Comparison of ENCODE assay signal across 9 cellular contexts in genomic region chr14:22900088-22900799, GRCh38. TPM values are rescaled to one million over a fixed set of nuclear protein-coding genes. Genes with fewer than 3 reads are reported as not detected.
A peak's percentile ranks its signal among the peaks of the same experiment; 100 is the strongest.
DNase-seq lines count a peak whose midpoint lies in the region; ATAC-seq and TF ChIP-seq lines count a peak whose summit lies in the region.
"Had no signal": no experiment of that assay in that cellular context is flagged by ENCODE, and none has a peak within 500 bp of the region (broad histone marks: within the 10 kb centered on the region; RNA-seq: fewer than 3 reads in every experiment).

No MANE protein-coding gene starts in this region.

- POLR2A ChIA-PET in PC-3 (lab: Charles Lee; ENCODE audit: unreplicated experiment): interaction anchor here (0.5 to 0.7 kb wide), 2 partner anchors 16 to 1525 kb away, joined by 5 to 6 read pairs; no protein-coding TSS in a partner anchor

- DNase-seq in activated CD8-positive, alpha-beta memory T cell treated with anti-CD3 and anti-CD28 coated beads, Interleukin-2, amount 10 ng/mL, durations not matched to agents 7 days and 5 days: peak; percentile 71
- no peak for DNase-seq in activated CD8-positive, alpha-beta memory T cell treated with anti-CD3 and anti-CD28 coated beads for 24 hours
- DNase-seq in PC-3 (peak; percentile 80), adipocyte (ENCODE audit: low read depth) (peak; percentile 85), left cardiac atrium (no peak)

- peak; percentile 87 for ATAC-seq in activated CD8-positive, alpha-beta memory T cell treated with anti-CD3 and anti-CD28 coated beads, Interleukin-2, amount 10 ng/mL, durations not matched to agents 7 days and 5 days
- ATAC-seq in PC-3 (peak; percentile 70), left cardiac atrium (peak; percentile 47 to 54), GM19328 (IDR thresholded peaks at IDR 0.05; ENCODE audit: unreplicated experiment) (no peak)

- peak overlapping the region; percentile 43; the same call in 1 of the 2 replicates for H3K27ac ChIP-seq in HUES64 (ENCODE audit: low read depth, low read length)
- H3K27ac ChIP-seq in PC-3 (ENCODE audit: low read length): no peak overlapping the region
- peak overlapping the region; percentile 69 for H3K27ac ChIP-seq in rectal smooth muscle tissue (ENCODE audit: low read depth, low read length)

- no peak overlapping the region for H3K4me2 ChIP-seq in PC-3 (ENCODE audit: low read length)

- H3K36me3 Mint-ChIP-seq in activated CD8-positive, alpha-beta memory T cell treated with anti-CD3 and anti-CD28 coated beads, Interleukin-2, amount 10 ng/mL, durations not matched to agents 7 days and 5 days: peaks cover 40% of the 10 kb centered on the region

- no peaks in the 10 kb centered on the region for H4K20me1 ChIP-seq in PC-3 (ENCODE audit: low read length)

- no peaks in the 10 kb centered on the region for H3K79me2 ChIP-seq in PC-3 (ENCODE audit: low read length)

- H3K27me3 Mint-ChIP-seq in activated CD8-positive, alpha-beta memory T cell treated with anti-CD3 and anti-CD28 coated beads, Interleukin-2, amount 10 ng/mL, durations not matched to agents 7 days and 5 days: no peaks in the 10 kb centered on the region
- H3K27me3 Mint-ChIP-seq: dendritic cell treated with granulocyte-macrophage colony-stimulating factor and Interleukin-4, amounts not matched to agents 40 ng/mL and 50 ng/mL, for 4 days had no signal

- TF ChIP-seq CTCF in PC-3 (conservative IDR thresholded peaks at IDR 0.05; ENCODE audit: low read depth, low read length): peak; percentile 71

- H3K4me1 ChIP-seq in HUES64 (ENCODE audit: insufficient read depth, low read length) (peaks cover 12% of the 10 kb centered on the region; the same call in 1 of the 2 replicates), PC-3 (ENCODE audit: insufficient read depth, low read length) (peaks cover 32% of the 10 kb centered on the region), adipocyte (ENCODE audit: control insufficient read depth, insufficient read depth, low read length) (peaks cover 10% of the 10 kb centered on the region), rectal smooth muscle tissue (ENCODE audit: control insufficient read depth, insufficient read depth, low read length) (peaks cover 10% of the 10 kb centered on the region)

- H3K27me3 ChIP-seq in HUES64 (ENCODE audit: insufficient read depth, low read length) (peaks cover 39% of the 10 kb centered on the region), PC-3 (ENCODE audit: low read length) (no peaks in the 10 kb centered on the region), adipocyte (replicated peaks; ENCODE audit: control insufficient read depth, insufficient read depth, low read length) (no peaks in the 10 kb centered on the region), rectal smooth muscle tissue (ENCODE audit: control insufficient read depth, insufficient read depth, low read length) (no peaks in the 10 kb centered on the region)

- no TSS peak for BruUV-seq in PC-3 (replicated peaks; lab: Mats Ljungman, UMichigan)

- H3F3A ChIP-seq in PC-3 (ENCODE audit: low read length, unreplicated experiment): no peaks in the 10 kb centered on the region

- peaks cover 18% of the 10 kb centered on the region for H3K4me1 Mint-ChIP-seq in activated CD8-positive, alpha-beta memory T cell treated with anti-CD3 and anti-CD28 coated beads, Interleukin-2, amount 10 ng/mL, durations not matched to agents 7 days and 5 days

- H3K27ac Mint-ChIP-seq in activated CD8-positive, alpha-beta memory T cell treated with anti-CD3 and anti-CD28 coated beads, Interleukin-2, amount 10 ng/mL, durations not matched to agents 7 days and 5 days: peak overlapping the region; percentile 61
- H3K27ac Mint-ChIP-seq: dendritic cell treated with granulocyte-macrophage colony-stimulating factor and Interleukin-4, amounts not matched to agents 40 ng/mL and 50 ng/mL, for 4 days had no signal

- H2AFZ ChIP-seq in PC-3 (ENCODE audit: low read length): no peak overlapping the region

- no peaks in the 10 kb centered on the region for H3K9me3 Mint-ChIP-seq in activated CD8-positive, alpha-beta memory T cell treated with anti-CD3 and anti-CD28 coated beads, Interleukin-2, amount 10 ng/mL, durations not matched to agents 7 days and 5 days (ENCODE audit: low read depth)
- H3K9me3 Mint-ChIP-seq: dendritic cell treated with granulocyte-macrophage colony-stimulating factor and Interleukin-4, amounts not matched to agents 40 ng/mL and 50 ng/mL, for 4 days had no signal

- H3K9ac ChIP-seq in HUES64 (ENCODE audit: low read depth, low read length) (no peak overlapping the region), PC-3 (ENCODE audit: low read length) (no peak overlapping the region), adipocyte (ENCODE audit: low read length) (no peak overlapping the region), rectal smooth muscle tissue (ENCODE audit: low read length) (no peak overlapping the region)

- intact Hi-C loops in PC-3 (cut with micrococcal nuclease): loop anchor here (1.0 kb wide), 2 partner anchors 28 to 77 kb away; no protein-coding TSS in a partner anchor
- intact Hi-C loops in left cardiac atrium (cut with DNase I): no loop called here

- peaks cover 46% of the 10 kb centered on the region for H3K36me3 ChIP-seq in HUES64 (ENCODE audit: insufficient read depth, low read length)
- H3K36me3 ChIP-seq in PC-3 (ENCODE audit: low read depth, low read length): peaks cover 37% of the 10 kb centered on the region
- peaks cover 47% of the 10 kb centered on the region for H3K36me3 ChIP-seq in adipocyte (ENCODE audit: control insufficient read depth, insufficient read depth, low read length, severe bottlenecking)
- peaks cover 40% of the 10 kb centered on the region for H3K36me3 ChIP-seq in rectal smooth muscle tissue (ENCODE audit: control insufficient read depth, insufficient read depth, low read length)

- H3K4me3 ChIP-seq in HUES64 (ENCODE audit: low read length) (no peak overlapping the region), PC-3 (ENCODE audit: low read length) (no peak overlapping the region), adipocyte (ENCODE audit: low read length) (no peak overlapping the region), rectal smooth muscle tissue (ENCODE audit: low read length) (no peak overlapping the region)

- WGBS in HUES64: 0% methylated on average over 1 of the region's 3 CpGs

- no peaks in the 10 kb centered on the region for H3K9me2 ChIP-seq in PC-3 (replicated peaks; ENCODE audit: low read length)

- CTCF ChIA-PET in activated CD8-positive, alpha-beta memory T cell treated with anti-CD3 and anti-CD28 coated beads, Interleukin-2, amount 10 ng/mL, durations not matched to agents 7 days and 5 days (lab: Charles Lee): interaction anchor here (0.7 to 6.7 kb wide), 24 partner anchors 8 to 343 kb away, joined by 3 to 68 read pairs (median 5); partner anchors contain the start of genes ACIN1, DAD1, LRP10 and RBM23
- CTCF ChIA-PET in PC-3 (lab: Charles Lee): interaction anchor here (0.6 to 1.7 kb wide), 2 partner anchors 78 to 247 kb away, joined by 7 to 8 read pairs; no protein-coding TSS in a partner anchor

- H3K4me3 Mint-ChIP-seq in activated CD8-positive, alpha-beta memory T cell treated with anti-CD3 and anti-CD28 coated beads, Interleukin-2, amount 10 ng/mL, durations not matched to agents 7 days and 5 days: no peak overlapping the region
- H3K4me3 Mint-ChIP-seq: dendritic cell treated with granulocyte-macrophage colony-stimulating factor and Interleukin-4, amounts not matched to agents 40 ng/mL and 50 ng/mL, for 4 days had no signal

- no peaks in the 10 kb centered on the region for H3K9me3 ChIP-seq in HUES64 (ENCODE audit: insufficient read depth, low read depth, low read length)
- no peaks in the 10 kb centered on the region for H3K9me3 ChIP-seq in PC-3 (ENCODE audit: low read length)
- no peaks in the 10 kb centered on the region for H3K9me3 ChIP-seq in adipocyte (ENCODE audit: control insufficient read depth, low read length)

RNA-seq across cellular contexts. Expression of gene REM2, which starts 17.2 kb away (rescaled TPM):
- under 1 TPM; 0.26 to 0.93 TPM for total RNA-seq in activated CD8-positive, alpha-beta memory T cell treated with anti-CD3 and anti-CD28 coated beads, Interleukin-2, amount 10 ng/mL, durations not matched to agents 7 days and 5 days
- 0.50 TPM for polyA plus RNA-seq in HUES64 (2013, experiment 1 of 2)
- polyA plus RNA-seq in HUES64 (2013, experiment 2 of 2): 1.1 TPM
- total RNA-seq in PC-3 (2014; rRNA removed) (0.18 TPM in 1 of 2 replicates, not detected in the other), left cardiac atrium (under 1 TPM in 1 of 2 donors, not detected in 1; 0.12 TPM)

RNA-seq across cellular contexts. Expression of gene RBM23, which starts 18.7 kb away (rescaled TPM):
- total RNA-seq in activated CD8-positive, alpha-beta memory T cell treated with anti-CD3 and anti-CD28 coated beads, Interleukin-2, amount 10 ng/mL, durations not matched to agents 7 days and 5 days: 10 to 100 TPM; 82.9 to 96.7 TPM
- 37.8 TPM for polyA plus RNA-seq in HUES64 (2013, experiment 1 of 2)
- 39.8 TPM for polyA plus RNA-seq in HUES64 (2013, experiment 2 of 2)
- 78.9 and 94.9 TPM in 2 replicates for total RNA-seq in PC-3 (2014; rRNA removed)
- total RNA-seq in left cardiac atrium: 10 to 100 TPM; 48.8 to 54.6 TPM

RNA-seq across cellular contexts. Expression of gene LRP10, which starts 28.7 kb away (rescaled TPM):
- 10 to 100 TPM; 59.0 to 60.1 TPM for total RNA-seq in activated CD8-positive, alpha-beta memory T cell treated with anti-CD3 and anti-CD28 coated beads, Interleukin-2, amount 10 ng/mL, durations not matched to agents 7 days and 5 days
- polyA plus RNA-seq in HUES64 (2013, experiment 1 of 2): 13.0 TPM
- polyA plus RNA-seq in HUES64 (2013, experiment 2 of 2): 12.5 TPM
- total RNA-seq in PC-3 (2014; rRNA removed) (46.5 and 59.3 TPM in 2 replicates), left cardiac atrium (10 to 100 TPM; 63.5 to 73.1 TPM)

RNA-seq across cellular contexts. Expression of gene PRMT5, which starts 28.9 kb away (rescaled TPM):
- 10 to 100 TPM; 49.2 to 84.0 TPM for total RNA-seq in activated CD8-positive, alpha-beta memory T cell treated with anti-CD3 and anti-CD28 coated beads, Interleukin-2, amount 10 ng/mL, durations not matched to agents 7 days and 5 days
- 121 TPM for polyA plus RNA-seq in HUES64 (2013, experiment 1 of 2)
- polyA plus RNA-seq in HUES64 (2013, experiment 2 of 2): 103 TPM
- 101 and 113 TPM in 2 replicates for total RNA-seq in PC-3 (2014; rRNA removed)
- 10 to 100 TPM; 46.9 to 48.6 TPM for total RNA-seq in left cardiac atrium

RNA-seq across cellular contexts. Expression of gene HAUS4, which starts 56.6 kb away (rescaled TPM):
- 10 to 100 TPM; 57.0 to 77.9 TPM for total RNA-seq in activated CD8-positive, alpha-beta memory T cell treated with anti-CD3 and anti-CD28 coated beads, Interleukin-2, amount 10 ng/mL, durations not matched to agents 7 days and 5 days
- 47.1 TPM for polyA plus RNA-seq in HUES64 (2013, experiment 1 of 2)
- polyA plus RNA-seq in HUES64 (2013, experiment 2 of 2): 56.2 TPM
- total RNA-seq in PC-3 (2014; rRNA removed) (54.5 and 56.2 TPM in 2 replicates), left cardiac atrium (10 to 100 TPM; 17.2 to 23.9 TPM)

Comparison
In these comparisons a context has a peak if more than half of its experiments do, and no peak if none do; other contexts are left out.
1. DNase-seq: peak in activated CD8-positive, alpha-beta memory T cell treated with anti-CD3 and anti-CD28 coated beads, Interleukin-2, amount 10 ng/mL, durations not matched to agents 7 days and 5 days (single experiment), PC-3 (single experiment) and adipocyte (single experiment); none in activated CD8-positive, alpha-beta memory T cell treated with anti-CD3 and anti-CD28 coated beads for 24 hours (single experiment) and left cardiac atrium (single experiment).